ENCODE assay signal across 24 cellular contexts in genomic region chr10:61160253-61160652, GRCh38.
"Had no signal": no experiment of that assay in that cellular context is flagged by ENCODE, and none has a peak within 500 bp of the region (broad histone marks: within the 10 kb centered on the region; RNA-seq: fewer than 3 reads in every experiment).

No MANE protein-coding gene starts in this region.

- H3K4me1 ChIP-seq: foreskin keratinocyte, prostate gland, right atrium auricular region had no signal

- ATAC-seq: esophagus mucosa; foreskin keratinocyte; gastroesophageal sphincter; heart left ventricle; left cardiac atrium; left lung; naive thymus-derived CD8-positive, alpha-beta T cell; stimulated activated effector memory CD8-positive, alpha-beta T cell treated with anti-CD3 and anti-CD28 coated beads, Interleukin-12 subunit alpha, Interleukin-12 subunit beta, amount 100 ng/mL, for 72 hours; stimulated activated naive CD8-positive, alpha-beta T cell treated with anti-CD3 and anti-CD28 coated beads, Interleukin-15, Interleukin-2, amounts not matched to agents 100 U/mL and 50 U/mL, for 24 hours had no signal

- H3K27me3 ChIP-seq: dorsolateral prefrontal cortex, gastroesophageal sphincter, heart left ventricle, hepatocyte, left lung, right atrium auricular region, sigmoid colon, suprapubic skin had no signal

- H3K4me2 ChIP-seq: hepatocyte had no signal

- H3K36me3 ChIP-seq: gastroesophageal sphincter, heart left ventricle, left lung, prostate gland, right atrium auricular region, sigmoid colon, suprapubic skin had no signal

- H3K4me1 Mint-ChIP-seq: naive thymus-derived CD8-positive, alpha-beta T cell; nephron progenitor cell; stimulated activated effector memory CD8-positive, alpha-beta T cell treated with anti-CD3 and anti-CD28 coated beads, Interleukin-12 subunit alpha, Interleukin-12 subunit beta, amount 100 ng/mL, for 72 hours had no signal

- H3K27ac Mint-ChIP-seq: naive thymus-derived CD8-positive, alpha-beta T cell; nephron progenitor cell; stimulated activated effector memory CD8-positive, alpha-beta T cell treated with anti-CD3 and anti-CD28 coated beads, Interleukin-12 subunit alpha, Interleukin-12 subunit beta, amount 100 ng/mL, for 72 hours had no signal

- DNase-seq: dorsolateral prefrontal cortex; effector CD4-positive, alpha-beta T cell; foreskin keratinocyte; heart left ventricle; left cardiac atrium; mesendoderm; midbrain; naive thymus-derived CD8-positive, alpha-beta T cell; nephron progenitor cell; nucleus accumbens; sigmoid colon; stimulated activated CD4-positive, alpha-beta T cell treated with anti-CD3 and anti-CD28 coated beads, Interleukin-2, amount 100 ng/mL, for 24 hours; stimulated activated CD4-positive, alpha-beta T cell treated with anti-CD3 and anti-CD28 coated beads, Interleukin-4, amount 100 ng/mL, for 24 hours; stimulated activated naive CD8-positive, alpha-beta T cell treated with anti-CD3 and anti-CD28 coated beads, Interleukin-15, Interleukin-2, amounts not matched to agents 100 U/mL and 50 U/mL, for 24 hours; trophoblast cell had no signal

- H3K4me3 Mint-ChIP-seq: naive thymus-derived CD8-positive, alpha-beta T cell; nephron progenitor cell; stimulated activated effector memory CD8-positive, alpha-beta T cell treated with anti-CD3 and anti-CD28 coated beads, Interleukin-12 subunit alpha, Interleukin-12 subunit beta, amount 100 ng/mL, for 72 hours had no signal

- H3K27ac ChIP-seq: dorsolateral prefrontal cortex, epithelial cell of prostate, foreskin keratinocyte, gastroesophageal sphincter, heart left ventricle, hepatocyte, left lung, prostate gland, right atrium auricular region, sigmoid colon, suprapubic skin had no signal

- H3K36me3 Mint-ChIP-seq: naive thymus-derived CD8-positive, alpha-beta T cell; stimulated activated effector memory CD8-positive, alpha-beta T cell treated with anti-CD3 and anti-CD28 coated beads, Interleukin-12 subunit alpha, Interleukin-12 subunit beta, amount 100 ng/mL, for 72 hours had no signal

- H3K9me3 ChIP-seq: gastroesophageal sphincter, heart left ventricle, left lung, prostate gland, right atrium auricular region, sigmoid colon, suprapubic skin had no signal

- H3K79me2 ChIP-seq: hepatocyte had no signal

- H3K4me3 ChIP-seq: dorsolateral prefrontal cortex, gastroesophageal sphincter, heart left ventricle, hepatocyte, left lung, prostate gland, right atrium auricular region, sigmoid colon, suprapubic skin had no signal

- H2AFZ ChIP-seq: hepatocyte had no signal

- H3K9me3 Mint-ChIP-seq: nephron progenitor cell; stimulated activated effector memory CD8-positive, alpha-beta T cell treated with anti-CD3 and anti-CD28 coated beads, Interleukin-12 subunit alpha, Interleukin-12 subunit beta, amount 100 ng/mL, for 72 hours had no signal
